ENCODE assay signal across 16 cellular contexts in the genomic region with DNA sequence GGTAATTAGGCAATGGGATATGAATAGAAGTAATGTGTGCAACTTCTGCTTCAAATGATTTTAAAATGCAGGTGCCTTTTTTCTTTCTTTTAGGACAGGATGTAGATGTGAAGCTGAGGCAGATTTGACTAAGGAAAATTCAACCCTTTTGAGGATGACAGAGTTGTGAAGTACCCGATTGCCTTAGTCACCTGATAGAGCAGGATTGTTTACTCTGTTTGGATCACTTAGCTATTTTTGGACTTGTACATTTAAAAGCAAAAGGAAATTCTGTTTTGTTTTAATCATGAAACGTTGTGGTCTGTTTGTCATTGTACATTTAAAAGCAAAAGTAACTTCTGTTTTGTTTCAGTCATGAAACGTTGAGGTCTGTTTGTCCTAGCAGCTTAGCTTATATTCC.
"Had no signal": no experiment of that assay in that cellular context is flagged by ENCODE, and none has a peak within 500 bp of the region (broad histone marks: within the 10 kb centered on the region; RNA-seq: fewer than 3 reads in every experiment).

No MANE protein-coding gene starts in this region.

- H3K4me3 Mint-ChIP-seq: activated T-helper 1 cell treated with anti-CD3 and anti-CD28 coated beads, Interleukin-12 subunit alpha, Interleukin-12 subunit beta, Interleukin-2, Interleukin-4 antibody, amounts not matched to agents 30 ng/mL and 10 ng/mL and 1 ng/mL, durations not matched to agents 14 hours and 24 hours and 36 hours; natural killer cell; stimulated activated effector memory CD8-positive, alpha-beta T cell treated with anti-CD3 and anti-CD28 coated beads, Interleukin-12 subunit alpha, Interleukin-12 subunit beta, amount 100 ng/mL, for 72 hours had no signal

- H3K4me3 ChIP-seq: ascending aorta, breast epithelium, hepatocyte had no signal

- DNase-seq: activated CD4-positive, alpha-beta T cell treated with anti-CD3 and anti-CD28 coated beads, Interleukin-2, amount 50 U/mL, for 1 hour; activated CD8-positive, alpha-beta memory T cell treated with anti-CD3 and anti-CD28 coated beads for 24 hours; dermis blood vessel endothelial cell; mesendoderm; natural killer cell; posterior cingulate gyrus; retina; T-helper 9 cell had no signal

- H3K36me3 Mint-ChIP-seq: stimulated activated effector memory CD8-positive, alpha-beta T cell treated with anti-CD3 and anti-CD28 coated beads, Interleukin-12 subunit alpha, Interleukin-12 subunit beta, amount 100 ng/mL, for 72 hours had no signal

- FAIRE-seq: urothelium cell line had no signal

- H3K36me3 ChIP-seq: ascending aorta, breast epithelium had no signal

- H3K27me3 ChIP-seq: ascending aorta, breast epithelium, hepatocyte had no signal

- H3K27ac Mint-ChIP-seq: activated T-helper 1 cell treated with anti-CD3 and anti-CD28 coated beads, Interleukin-12 subunit alpha, Interleukin-12 subunit beta, Interleukin-2, Interleukin-4 antibody, amounts not matched to agents 30 ng/mL and 10 ng/mL and 1 ng/mL, durations not matched to agents 14 hours and 24 hours and 36 hours; stimulated activated effector memory CD8-positive, alpha-beta T cell treated with anti-CD3 and anti-CD28 coated beads, Interleukin-12 subunit alpha, Interleukin-12 subunit beta, amount 100 ng/mL, for 72 hours had no signal

- H3K4me1 Mint-ChIP-seq: stimulated activated effector memory CD8-positive, alpha-beta T cell treated with anti-CD3 and anti-CD28 coated beads, Interleukin-12 subunit alpha, Interleukin-12 subunit beta, amount 100 ng/mL, for 72 hours had no signal

- H3K4me1 ChIP-seq: ascending aorta, breast epithelium had no signal

- ATAC-seq: activated CD4-positive, CD25-positive, alpha-beta regulatory T cell treated with anti-CD3 and anti-CD28 coated beads, Interleukin-2, amount 50 U/mL, for 24 hours; esophagus mucosa; natural killer cell; stimulated activated effector memory CD8-positive, alpha-beta T cell treated with anti-CD3 and anti-CD28 coated beads, Interleukin-12 subunit alpha, Interleukin-12 subunit beta, amount 100 ng/mL, for 72 hours had no signal
